ENCODE assay signal across 1 cellular context in the genomic region with DNA sequence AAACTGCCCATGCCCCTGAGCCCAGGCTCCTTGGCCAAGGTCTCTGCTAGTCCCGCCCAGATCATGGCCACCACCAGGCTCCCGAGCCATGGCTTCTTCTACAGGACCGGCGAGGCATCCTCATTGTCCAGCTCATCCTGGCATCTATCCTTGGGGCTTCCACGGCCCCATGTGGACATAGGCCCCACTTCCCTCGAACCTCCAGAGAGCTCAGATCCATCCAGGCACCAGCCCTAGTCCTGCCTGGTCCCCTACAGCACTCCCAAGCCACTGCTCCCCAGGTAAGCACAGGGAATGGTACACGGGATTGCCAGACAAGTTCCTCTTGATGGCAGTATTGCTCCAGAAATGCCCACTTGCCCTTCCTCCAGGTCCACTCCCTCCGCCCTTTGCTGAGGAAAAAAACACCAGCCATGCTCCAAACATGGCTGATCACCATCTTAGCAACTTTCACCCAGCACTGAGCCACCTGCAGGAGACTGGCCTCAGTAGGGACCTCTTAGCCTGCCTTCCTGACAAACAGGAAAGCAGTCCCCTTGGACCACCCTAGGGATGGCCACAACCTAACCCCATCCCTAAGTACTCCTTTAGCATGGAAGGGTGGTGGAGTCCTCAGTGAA.
TF ChIP-seq lines count a peak whose summit lies in the region.

No MANE protein-coding gene starts in this region.

TF ChIP-seq in HepG2, 621 proteins besides CTCF, POLR2A, EP300 and RAD21 (continued from another document and continues in another):
- TF ChIP-seq TEAD2 (CRISPR knock-in tag; IDR thresholded peaks at IDR 0.05) (no peak), ZMYM3 (CRISPR knock-in tag; IDR thresholded peaks at IDR 0.05) (no peak), ELF1 (CRISPR knock-in tag; IDR thresholded peaks at IDR 0.05) (no peak), FOSL2 (CRISPR knock-in tag; IDR thresholded peaks at IDR 0.05) (peak; percentile 48; the same call in 1 of the 2 replicates), ZNF350 (CRISPR knock-in tag; IDR thresholded peaks at IDR 0.05; ENCODE audit: borderline replicate concordance, low read depth) (no peak), ZNF652 (CRISPR knock-in tag; IDR thresholded peaks at IDR 0.05; ENCODE audit: borderline replicate concordance, low read depth) (no peak), EEA1 (CRISPR knock-in tag; IDR thresholded peaks at IDR 0.05; ENCODE audit: borderline replicate concordance) (no peak), ZFYVE20 (CRISPR knock-in tag; IDR thresholded peaks at IDR 0.05; ENCODE audit: borderline replicate concordance, low read depth) (no peak), ZNF792 (CRISPR knock-in tag; IDR thresholded peaks at IDR 0.05) (no peak), ZKSCAN5 (CRISPR knock-in tag; IDR thresholded peaks at IDR 0.05) (no peak), ZNF775 (CRISPR knock-in tag; IDR thresholded peaks at IDR 0.05; ENCODE audit: borderline replicate concordance) (no peak), ATRX (CRISPR knock-in tag; IDR thresholded peaks at IDR 0.05; ENCODE audit: borderline replicate concordance) (no peak), ATF7 (IDR thresholded peaks at IDR 0.05) (no peak), ATF7 (CRISPR knock-in tag; IDR thresholded peaks at IDR 0.05) (no peak)
- TF ChIP-seq, protein P1, sequence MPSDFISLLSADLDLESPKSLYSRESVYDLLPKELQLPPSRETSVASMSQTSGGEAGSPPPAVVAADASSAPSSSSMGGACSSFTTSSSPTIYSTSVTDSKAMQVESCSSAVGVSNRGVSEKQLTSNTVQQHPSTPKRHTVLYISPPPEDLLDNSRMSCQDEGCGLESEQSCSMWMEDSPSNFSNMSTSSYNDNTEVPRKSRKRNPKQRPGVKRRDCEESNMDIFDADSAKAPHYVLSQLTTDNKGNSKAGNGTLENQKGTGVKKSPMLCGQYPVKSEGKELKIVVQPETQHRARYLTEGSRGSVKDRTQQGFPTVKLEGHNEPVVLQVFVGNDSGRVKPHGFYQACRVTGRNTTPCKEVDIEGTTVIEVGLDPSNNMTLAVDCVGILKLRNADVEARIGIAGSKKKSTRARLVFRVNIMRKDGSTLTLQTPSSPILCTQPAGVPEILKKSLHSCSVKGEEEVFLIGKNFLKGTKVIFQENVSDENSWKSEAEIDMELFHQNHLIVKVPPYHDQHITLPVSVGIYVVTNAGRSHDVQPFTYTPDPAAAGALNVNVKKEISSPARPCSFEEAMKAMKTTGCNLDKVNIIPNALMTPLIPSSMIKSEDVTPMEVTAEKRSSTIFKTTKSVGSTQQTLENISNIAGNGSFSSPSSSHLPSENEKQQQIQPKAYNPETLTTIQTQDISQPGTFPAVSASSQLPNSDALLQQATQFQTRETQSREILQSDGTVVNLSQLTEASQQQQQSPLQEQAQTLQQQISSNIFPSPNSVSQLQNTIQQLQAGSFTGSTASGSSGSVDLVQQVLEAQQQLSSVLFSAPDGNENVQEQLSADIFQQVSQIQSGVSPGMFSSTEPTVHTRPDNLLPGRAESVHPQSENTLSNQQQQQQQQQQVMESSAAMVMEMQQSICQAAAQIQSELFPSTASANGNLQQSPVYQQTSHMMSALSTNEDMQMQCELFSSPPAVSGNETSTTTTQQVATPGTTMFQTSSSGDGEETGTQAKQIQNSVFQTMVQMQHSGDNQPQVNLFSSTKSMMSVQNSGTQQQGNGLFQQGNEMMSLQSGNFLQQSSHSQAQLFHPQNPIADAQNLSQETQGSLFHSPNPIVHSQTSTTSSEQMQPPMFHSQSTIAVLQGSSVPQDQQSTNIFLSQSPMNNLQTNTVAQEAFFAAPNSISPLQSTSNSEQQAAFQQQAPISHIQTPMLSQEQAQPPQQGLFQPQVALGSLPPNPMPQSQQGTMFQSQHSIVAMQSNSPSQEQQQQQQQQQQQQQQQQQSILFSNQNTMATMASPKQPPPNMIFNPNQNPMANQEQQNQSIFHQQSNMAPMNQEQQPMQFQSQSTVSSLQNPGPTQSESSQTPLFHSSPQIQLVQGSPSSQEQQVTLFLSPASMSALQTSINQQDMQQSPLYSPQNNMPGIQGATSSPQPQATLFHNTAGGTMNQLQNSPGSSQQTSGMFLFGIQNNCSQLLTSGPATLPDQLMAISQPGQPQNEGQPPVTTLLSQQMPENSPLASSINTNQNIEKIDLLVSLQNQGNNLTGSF (CRISPR knock-in tag; IDR thresholded peaks at IDR 0.05): no peak
- TF ChIP-seq, protein P2, sequence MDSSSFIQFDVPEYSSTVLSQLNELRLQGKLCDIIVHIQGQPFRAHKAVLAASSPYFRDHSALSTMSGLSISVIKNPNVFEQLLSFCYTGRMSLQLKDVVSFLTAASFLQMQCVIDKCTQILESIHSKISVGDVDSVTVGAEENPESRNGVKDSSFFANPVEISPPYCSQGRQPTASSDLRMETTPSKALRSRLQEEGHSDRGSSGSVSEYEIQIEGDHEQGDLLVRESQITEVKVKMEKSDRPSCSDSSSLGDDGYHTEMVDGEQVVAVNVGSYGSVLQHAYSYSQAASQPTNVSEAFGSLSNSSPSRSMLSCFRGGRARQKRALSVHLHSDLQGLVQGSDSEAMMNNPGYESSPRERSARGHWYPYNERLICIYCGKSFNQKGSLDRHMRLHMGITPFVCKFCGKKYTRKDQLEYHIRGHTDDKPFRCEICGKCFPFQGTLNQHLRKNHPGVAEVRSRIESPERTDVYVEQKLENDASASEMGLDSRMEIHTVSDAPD (CRISPR knock-in tag; IDR thresholded peaks at IDR 0.05): no peak
- TF ChIP-seq, protein P3, sequence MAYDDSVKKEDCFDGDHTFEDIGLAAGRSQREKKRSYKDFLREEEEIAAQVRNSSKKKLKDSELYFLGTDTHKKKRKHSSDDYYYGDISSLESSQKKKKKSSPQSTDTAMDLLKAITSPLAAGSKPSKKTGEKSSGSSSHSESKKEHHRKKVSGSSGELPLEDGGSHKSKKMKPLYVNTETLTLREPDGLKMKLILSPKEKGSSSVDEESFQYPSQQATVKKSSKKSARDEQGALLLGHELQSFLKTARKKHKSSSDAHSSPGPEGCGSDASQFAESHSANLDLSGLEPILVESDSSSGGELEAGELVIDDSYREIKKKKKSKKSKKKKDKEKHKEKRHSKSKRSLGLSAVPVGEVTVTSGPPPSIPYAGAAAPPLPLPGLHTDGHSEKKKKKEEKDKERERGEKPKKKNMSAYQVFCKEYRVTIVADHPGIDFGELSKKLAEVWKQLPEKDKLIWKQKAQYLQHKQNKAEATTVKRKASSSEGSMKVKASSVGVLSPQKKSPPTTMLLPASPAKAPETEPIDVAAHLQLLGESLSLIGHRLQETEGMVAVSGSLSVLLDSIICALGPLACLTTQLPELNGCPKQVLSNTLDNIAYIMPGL (CRISPR knock-in tag; IDR thresholded peaks at IDR 0.05; ENCODE audit: borderline replicate concordance in 1 of 2, low read depth in 1 of 2): peak in 1 of 2 experiments; percentile 50; a peak in 1 of 4 replicates
- TF ChIP-seq, protein P4, sequence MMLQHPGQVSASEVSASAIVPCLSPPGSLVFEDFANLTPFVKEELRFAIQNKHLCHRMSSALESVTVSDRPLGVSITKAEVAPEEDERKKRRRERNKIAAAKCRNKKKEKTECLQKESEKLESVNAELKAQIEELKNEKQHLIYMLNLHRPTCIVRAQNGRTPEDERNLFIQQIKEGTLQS (CRISPR knock-in tag; IDR thresholded peaks at IDR 0.05): no peak
- TF ChIP-seq, protein P5, sequence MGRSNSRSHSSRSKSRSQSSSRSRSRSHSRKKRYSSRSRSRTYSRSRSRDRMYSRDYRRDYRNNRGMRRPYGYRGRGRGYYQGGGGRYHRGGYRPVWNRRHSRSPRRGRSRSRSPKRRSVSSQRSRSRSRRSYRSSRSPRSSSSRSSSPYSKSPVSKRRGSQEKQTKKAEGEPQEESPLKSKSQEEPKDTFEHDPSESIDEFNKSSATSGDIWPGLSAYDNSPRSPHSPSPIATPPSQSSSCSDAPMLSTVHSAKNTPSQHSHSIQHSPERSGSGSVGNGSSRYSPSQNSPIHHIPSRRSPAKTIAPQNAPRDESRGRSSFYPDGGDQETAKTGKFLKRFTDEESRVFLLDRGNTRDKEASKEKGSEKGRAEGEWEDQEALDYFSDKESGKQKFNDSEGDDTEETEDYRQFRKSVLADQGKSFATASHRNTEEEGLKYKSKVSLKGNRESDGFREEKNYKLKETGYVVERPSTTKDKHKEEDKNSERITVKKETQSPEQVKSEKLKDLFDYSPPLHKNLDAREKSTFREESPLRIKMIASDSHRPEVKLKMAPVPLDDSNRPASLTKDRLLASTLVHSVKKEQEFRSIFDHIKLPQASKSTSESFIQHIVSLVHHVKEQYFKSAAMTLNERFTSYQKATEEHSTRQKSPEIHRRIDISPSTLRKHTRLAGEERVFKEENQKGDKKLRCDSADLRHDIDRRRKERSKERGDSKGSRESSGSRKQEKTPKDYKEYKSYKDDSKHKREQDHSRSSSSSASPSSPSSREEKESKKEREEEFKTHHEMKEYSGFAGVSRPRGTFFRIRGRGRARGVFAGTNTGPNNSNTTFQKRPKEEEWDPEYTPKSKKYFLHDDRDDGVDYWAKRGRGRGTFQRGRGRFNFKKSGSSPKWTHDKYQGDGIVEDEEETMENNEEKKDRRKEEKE (IDR thresholded peaks at IDR 0.05): no peak
- TF ChIP-seq, protein P6, sequence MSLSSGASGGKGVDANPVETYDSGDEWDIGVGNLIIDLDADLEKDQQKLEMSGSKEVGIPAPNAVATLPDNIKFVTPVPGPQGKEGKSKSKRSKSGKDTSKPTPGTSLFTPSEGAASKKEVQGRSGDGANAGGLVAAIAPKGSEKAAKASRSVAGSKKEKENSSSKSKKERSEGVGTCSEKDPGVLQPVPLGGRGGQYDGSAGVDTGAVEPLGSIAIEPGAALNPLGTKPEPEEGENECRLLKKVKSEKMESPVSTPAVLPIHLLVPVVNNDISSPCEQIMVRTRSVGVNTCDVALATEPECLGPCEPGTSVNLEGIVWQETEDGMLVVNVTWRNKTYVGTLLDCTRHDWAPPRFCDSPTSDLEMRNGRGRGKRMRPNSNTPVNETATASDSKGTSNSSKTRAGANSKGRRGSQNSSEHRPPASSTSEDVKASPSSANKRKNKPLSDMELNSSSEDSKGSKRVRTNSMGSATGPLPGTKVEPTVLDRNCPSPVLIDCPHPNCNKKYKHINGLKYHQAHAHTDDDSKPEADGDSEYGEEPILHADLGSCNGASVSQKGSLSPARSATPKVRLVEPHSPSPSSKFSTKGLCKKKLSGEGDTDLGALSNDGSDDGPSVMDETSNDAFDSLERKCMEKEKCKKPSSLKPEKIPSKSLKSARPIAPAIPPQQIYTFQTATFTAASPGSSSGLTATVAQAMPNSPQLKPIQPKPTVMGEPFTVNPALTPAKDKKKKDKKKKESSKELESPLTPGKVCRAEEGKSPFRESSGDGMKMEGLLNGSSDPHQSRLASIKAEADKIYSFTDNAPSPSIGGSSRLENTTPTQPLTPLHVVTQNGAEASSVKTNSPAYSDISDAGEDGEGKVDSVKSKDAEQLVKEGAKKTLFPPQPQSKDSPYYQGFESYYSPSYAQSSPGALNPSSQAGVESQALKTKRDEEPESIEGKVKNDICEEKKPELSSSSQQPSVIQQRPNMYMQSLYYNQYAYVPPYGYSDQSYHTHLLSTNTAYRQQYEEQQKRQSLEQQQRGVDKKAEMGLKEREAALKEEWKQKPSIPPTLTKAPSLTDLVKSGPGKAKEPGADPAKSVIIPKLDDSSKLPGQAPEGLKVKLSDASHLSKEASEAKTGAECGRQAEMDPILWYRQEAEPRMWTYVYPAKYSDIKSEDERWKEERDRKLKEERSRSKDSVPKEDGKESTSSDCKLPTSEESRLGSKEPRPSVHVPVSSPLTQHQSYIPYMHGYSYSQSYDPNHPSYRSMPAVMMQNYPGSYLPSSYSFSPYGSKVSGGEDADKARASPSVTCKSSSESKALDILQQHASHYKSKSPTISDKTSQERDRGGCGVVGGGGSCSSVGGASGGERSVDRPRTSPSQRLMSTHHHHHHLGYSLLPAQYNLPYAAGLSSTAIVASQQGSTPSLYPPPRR (CRISPR knock-in tag; IDR thresholded peaks at IDR 0.05; ENCODE audit: borderline replicate concordance): no peak
- TF ChIP-seq, protein P7, sequence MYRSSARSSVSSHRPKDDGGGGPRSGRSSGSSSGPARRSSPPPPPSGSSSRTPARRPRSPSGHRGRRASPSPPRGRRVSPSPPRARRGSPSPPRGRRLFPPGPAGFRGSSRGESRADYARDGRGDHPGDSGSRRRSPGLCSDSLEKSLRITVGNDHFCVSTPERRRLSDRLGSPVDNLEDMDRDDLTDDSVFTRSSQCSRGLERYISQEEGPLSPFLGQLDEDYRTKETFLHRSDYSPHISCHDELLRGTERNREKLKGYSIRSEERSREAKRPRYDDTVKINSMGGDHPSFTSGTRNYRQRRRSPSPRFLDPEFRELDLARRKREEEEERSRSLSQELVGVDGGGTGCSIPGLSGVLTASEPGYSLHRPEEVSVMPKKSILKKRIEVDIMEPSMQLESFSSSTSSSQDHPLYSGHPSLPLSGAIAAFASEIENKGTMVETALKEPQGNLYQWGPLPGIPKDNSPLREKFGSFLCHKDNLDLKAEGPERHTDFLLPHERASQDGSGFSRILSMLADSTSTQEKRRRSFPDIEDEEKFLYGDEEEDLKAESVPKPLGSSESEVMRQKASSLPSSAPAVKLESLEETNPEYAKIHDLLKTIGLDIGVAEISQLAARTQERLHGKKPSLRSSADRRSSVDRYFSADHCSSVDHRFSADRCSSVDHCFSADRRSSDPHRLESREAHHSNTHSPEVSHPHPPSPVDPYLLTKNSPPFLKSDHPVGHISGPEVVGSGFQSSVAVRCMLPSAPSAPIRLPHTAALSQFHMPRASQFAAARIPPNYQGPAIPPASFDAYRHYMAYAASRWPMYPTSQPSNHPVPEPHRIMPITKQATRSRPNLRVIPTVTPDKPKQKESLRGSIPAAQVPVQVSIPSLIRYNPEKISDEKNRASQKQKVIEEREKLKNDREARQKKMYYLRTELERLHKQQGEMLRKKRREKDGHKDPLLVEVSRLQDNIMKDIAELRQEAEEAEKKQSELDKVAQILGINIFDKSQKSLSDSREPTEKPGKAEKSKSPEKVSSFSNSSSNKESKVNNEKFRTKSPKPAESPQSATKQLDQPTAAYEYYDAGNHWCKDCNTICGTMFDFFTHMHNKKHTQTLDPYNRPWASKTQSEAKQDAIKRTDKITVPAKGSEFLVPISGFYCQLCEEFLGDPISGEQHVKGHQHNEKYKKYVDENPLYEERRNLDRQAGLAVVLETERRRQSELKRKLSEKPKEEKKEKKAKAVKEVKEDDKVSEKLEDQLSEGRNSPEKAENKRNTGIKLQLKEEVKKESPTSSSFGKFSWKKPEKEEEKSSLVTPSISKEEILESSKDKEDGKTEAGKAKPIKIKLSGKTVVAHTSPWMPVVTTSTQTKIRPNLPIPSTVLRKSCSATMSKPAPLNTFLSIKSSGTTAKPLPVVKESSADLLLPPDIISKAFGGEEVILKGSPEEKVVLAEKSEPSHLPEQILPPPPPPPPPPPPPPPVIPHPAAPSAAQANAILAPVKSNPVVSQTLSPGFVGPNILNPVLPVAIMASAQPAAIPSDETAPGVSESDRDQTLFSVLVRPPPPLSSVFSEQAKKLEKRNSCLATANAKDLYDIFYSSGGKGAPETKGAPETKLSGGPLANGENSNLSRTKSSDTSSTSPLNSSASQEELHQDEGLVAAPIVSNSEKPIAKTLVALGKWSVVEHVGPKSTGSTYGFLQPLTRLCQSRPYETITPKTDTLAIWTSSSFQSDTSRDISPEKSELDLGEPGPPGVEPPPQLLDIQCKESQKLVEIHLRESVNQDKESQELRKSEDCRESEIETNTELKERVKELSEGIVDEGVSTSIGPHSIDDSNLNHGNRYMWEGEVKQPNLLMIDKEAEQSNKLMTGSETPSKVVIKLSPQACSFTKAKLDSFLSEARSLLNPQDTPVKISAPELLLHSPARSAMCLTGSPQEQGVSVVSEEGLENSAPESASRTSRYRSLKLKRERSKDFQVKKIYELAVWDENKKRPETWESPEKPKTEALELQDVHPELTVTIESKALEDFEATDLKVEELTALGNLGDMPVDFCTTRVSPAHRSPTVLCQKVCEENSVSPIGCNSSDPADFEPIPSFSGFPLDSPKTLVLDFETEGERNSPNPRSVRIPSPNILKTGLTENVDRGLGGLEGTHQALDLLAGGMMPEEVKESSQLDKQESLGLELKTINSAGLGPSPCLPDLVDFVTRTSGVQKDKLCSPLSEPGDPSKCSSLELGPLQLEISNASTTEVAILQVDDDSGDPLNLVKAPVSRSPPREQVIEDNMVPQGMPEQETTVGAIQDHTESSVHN (CRISPR knock-in tag; IDR thresholded peaks at IDR 0.05): no peak
